ENCODE assay signal across 8 cellular contexts in the genomic region with DNA sequence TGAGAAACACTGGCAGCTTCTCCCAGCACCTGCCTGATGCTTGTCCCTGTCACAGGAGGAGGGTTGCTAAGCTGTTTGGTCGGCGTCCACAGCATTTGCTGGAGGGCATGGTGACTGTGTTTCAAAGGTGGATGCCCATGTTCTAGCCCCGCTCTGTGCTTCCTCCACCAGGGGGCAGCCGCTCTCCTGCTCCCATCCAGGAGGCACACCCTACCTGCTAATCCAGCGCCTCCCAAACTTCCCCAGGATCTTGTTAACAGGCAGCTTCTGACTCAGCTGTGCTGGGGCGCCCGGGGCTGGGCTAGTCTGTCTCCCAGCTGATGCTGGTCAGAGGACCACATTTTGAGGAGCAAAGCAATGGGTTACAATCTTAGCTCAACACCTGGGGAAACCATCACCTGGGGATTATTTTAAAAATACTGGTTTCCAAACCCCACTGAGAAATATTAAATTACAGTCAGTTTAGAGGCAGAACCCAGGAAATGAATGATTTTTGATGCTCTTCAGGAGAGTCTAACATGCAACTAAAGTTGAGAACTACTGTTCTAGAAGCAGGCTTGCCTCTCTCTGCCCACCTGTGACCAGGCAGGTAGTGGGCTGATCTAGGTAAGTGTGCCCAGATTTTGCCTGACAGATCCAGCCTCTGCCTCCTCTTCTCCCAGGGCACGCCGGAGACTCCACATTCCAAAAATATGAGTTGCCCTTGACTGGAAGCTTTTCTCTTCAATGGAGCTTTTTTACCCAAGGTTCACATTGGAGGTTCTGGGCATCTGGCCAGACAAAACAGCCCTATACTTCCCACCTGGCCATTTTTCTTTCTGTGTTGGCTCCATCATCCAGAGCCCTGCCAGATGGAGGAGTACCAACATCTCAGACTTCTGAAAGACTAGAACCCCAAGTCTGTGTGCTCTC.
A peak's percentile ranks its signal among the peaks of the same experiment; 100 is the strongest.
DNase-seq lines count a peak whose midpoint lies in the region; ATAC-seq and TF ChIP-seq lines count a peak whose summit lies in the region.

No MANE protein-coding gene starts in this region.

- no peaks in the 10 kb centered on the region for H3K4me1 ChIP-seq in heart left ventricle

- no peaks in the 10 kb centered on the region for H3K9me3 ChIP-seq in heart left ventricle

- WGBS in heart left ventricle, 4 donors = 22 to 27% (median 25%) methylated on average over 9 of the region's 9 CpGs

- no peaks in the 10 kb centered on the region for H3K36me3 ChIP-seq in heart left ventricle

- DNase-seq in A172 (ENCODE audit: low spot score) (peak; percentile 21), NCI-H2107 (lab: John Stamatoyannopoulos, UW) (peak; percentile 2), heart left ventricle (no peak), globus pallidus (ENCODE audit: low spot score) (no peak)
- DNase-seq in activated CD8-positive, alpha-beta memory T cell treated with anti-CD3 and anti-CD28 coated beads, Interleukin-2, amount 50 U/mL, for 4 hours = peak; percentile 24
- peak; percentile 46 to 64 for DNase-seq in stimulated activated CD4-positive, alpha-beta T cell treated with anti-CD3 and anti-CD28 coated beads, Interleukin-2, amount 100 ng/mL, for 24 hours

- TF ChIP-seq CTCF in GM12873 (IDR thresholded peaks at IDR 0.05; ENCODE audit: insufficient read depth, low read depth, low read length, missing control alignments) (peak; percentile 90), heart left ventricle (IDR thresholded peaks at IDR 0.05) (peak; percentile 18 to 54 (median 36))

- H3K27ac ChIP-seq in heart left ventricle = no peak overlapping the region

- ATAC-seq in heart left ventricle = no peak
- no peak for ATAC-seq in GM21390 (IDR thresholded peaks at IDR 0.05; ENCODE audit: unreplicated experiment)

- H3K27me3 ChIP-seq in heart left ventricle = peaks cover 4 to 41% (median 13%) of the 10 kb centered on the region in 9 donors

- intact Hi-C loops in heart left ventricle (cut with DNase I) = loop anchor here in 1 of 10 donors (10.0 kb wide), 1 partner anchor 811 kb away; no protein-coding TSS in a partner anchor

- H3K4me3 ChIP-seq in heart left ventricle = no peak overlapping the region

- TF ChIP-seq POLR2A in heart left ventricle (IDR thresholded peaks at IDR 0.05) = no peak

Comparison
In these comparisons a context has a peak if more than half of its experiments do, and no peak if none do; other contexts are left out.
1. DNase-seq: peak in A172 (single experiment), NCI-H2107 (single experiment), activated CD8-positive, alpha-beta memory T cell treated with anti-CD3 and anti-CD28 coated beads, Interleukin-2, amount 50 U/mL, for 4 hours (single experiment) and stimulated activated CD4-positive, alpha-beta T cell treated with anti-CD3 and anti-CD28 coated beads, Interleukin-2, amount 100 ng/mL, for 24 hours (2 of 2); none in heart left ventricle (0 of 5) and globus pallidus (single experiment).